In the genomic region with DNA sequence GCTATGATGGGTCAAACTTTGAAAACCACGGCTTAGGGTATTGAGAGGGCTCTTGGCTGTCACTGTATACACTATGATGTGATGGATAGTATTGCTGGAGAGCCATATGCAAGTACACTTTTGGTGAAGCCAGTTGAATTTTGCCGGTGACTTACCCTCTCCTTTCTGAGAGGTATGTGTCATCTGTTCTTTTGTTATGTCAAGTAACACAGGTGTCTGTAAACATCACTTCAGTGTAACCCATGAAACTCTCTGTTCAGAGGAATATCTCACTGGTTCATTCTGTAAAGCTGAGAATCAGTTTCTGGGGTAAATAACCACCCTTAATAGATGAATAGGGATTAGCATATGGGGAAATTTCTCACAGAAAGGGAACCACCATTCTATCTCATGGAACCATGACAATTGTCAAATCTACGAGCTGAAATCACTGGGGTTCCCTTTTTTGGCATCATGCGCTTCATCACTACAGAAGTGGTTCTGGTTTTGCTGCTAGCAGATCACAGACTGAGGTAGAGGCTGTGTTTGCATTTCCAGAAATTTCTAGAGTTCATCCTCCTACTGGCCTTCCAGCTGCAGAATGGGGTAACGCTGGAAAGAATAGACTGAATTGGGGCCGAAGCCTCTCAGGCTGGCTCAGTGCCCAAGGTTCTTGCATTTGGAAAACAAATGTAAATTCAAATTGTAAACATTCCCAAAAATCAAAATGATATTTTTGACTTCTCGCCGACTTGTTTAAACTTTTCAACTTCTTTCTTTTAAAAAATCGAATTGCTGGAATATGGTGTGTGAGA, we compare ENCODE assay signal across 14 cellular contexts.
DNase-seq lines count a peak whose midpoint lies in the region; ATAC-seq and TF ChIP-seq lines count a peak whose summit lies in the region.
"Had no signal": no experiment of that assay in that cellular context is flagged by ENCODE, and none has a peak within 500 bp of the region (broad histone marks: within the 10 kb centered on the region; RNA-seq: fewer than 3 reads in every experiment).

No MANE protein-coding gene starts in this region.

- H3K4me1 Mint-ChIP-seq in endothelial cell (ENCODE audit: unreplicated experiment) = no peaks in the 10 kb centered on the region

- TF ChIP-seq POLR2A in transverse colon (IDR thresholded peaks at IDR 0.05) = no peak

- TF ChIP-seq EP300 in transverse colon (IDR thresholded peaks at IDR 0.05; ENCODE audit: low read depth) = no peak

- no peaks in the 10 kb centered on the region for H3K36me3 ChIP-seq in transverse colon
- H3K36me3 ChIP-seq: breast epithelium had no signal

- no peaks in the 10 kb centered on the region for H3K9me3 ChIP-seq in transverse colon
- H3K9me3 ChIP-seq: breast epithelium had no signal

- ATAC-seq in esophagus mucosa = peak; percentile 33
- ATAC-seq: left colon had no signal

- in situ Hi-C loops in transverse colon (cut with MboI; ENCODE audit: low pct_ligation_motif_present in 1 of 4, low pct_unique_long_range_greater_than_20kb in 1 of 4, low sequenced_read_pairs in 3 of 4) = no loop called here

- no peak overlapping the region for H3K27ac Mint-ChIP-seq in endothelial cell (ENCODE audit: unreplicated experiment)

- H3K36me3 Mint-ChIP-seq in endothelial cell (ENCODE audit: low read depth, unreplicated experiment) = no peaks in the 10 kb centered on the region

- no peaks in the 10 kb centered on the region for H3K27me3 Mint-ChIP-seq in endothelial cell (ENCODE audit: unreplicated experiment)

- intact Hi-C loops in transverse colon (cut with DNase I; ENCODE audit: low total_unique reads) = no loop called here

- no peak overlapping the region for H3K4me3 ChIP-seq in transverse colon
- H3K4me3 ChIP-seq: breast epithelium had no signal

- H3K4me3 Mint-ChIP-seq in endothelial cell (ENCODE audit: unreplicated experiment) = no peak overlapping the region

- H3K27me3 ChIP-seq in transverse colon = no peaks in the 10 kb centered on the region
- H3K27me3 ChIP-seq: breast epithelium had no signal

- DNase-seq in NCI-H1417 (lab: John Stamatoyannopoulos, UW) (peak; percentile 41 to 73 (median 62)), NCI-H1417 treated with DMSO at 0.1 percent for 48 hours (lab: John Stamatoyannopoulos, UW) (no peak), COLO668 (lab: John Stamatoyannopoulos, UW; ENCODE audit: unreplicated experiment) (peak; percentile 43), NCI-H748 (lab: John Stamatoyannopoulos, UW; ENCODE audit: unreplicated experiment) (peak; percentile 98), endothelial cell (ENCODE audit: low spot score) (no peak), transverse colon (no peak)
- no peak for DNase-seq in activated CD4-positive, alpha-beta T cell treated with anti-CD3 and anti-CD28 coated beads for 1 hour
- DNase-seq: COR-L47, IMR-90, left colon, NCI-H526, trophoblast cell had no signal

- WGBS in transverse colon (ENCODE audit: low coverage in 1 of 2), 2 donors = 83 to 87% methylated on average over 5 to 9 of the region's 9 CpGs

- TF ChIP-seq CTCF in endothelial cell (IDR thresholded peaks at IDR 0.05; ENCODE audit: unreplicated experiment) (no peak), transverse colon (IDR thresholded peaks at IDR 0.05) (no peak)

- H3K4me1 ChIP-seq in transverse colon = no peaks in the 10 kb centered on the region
- H3K4me1 ChIP-seq: breast epithelium had no signal

- H3K27ac ChIP-seq in transverse colon = no peak overlapping the region
- H3K27ac ChIP-seq: breast epithelium had no signal

- H3K9me3 Mint-ChIP-seq in endothelial cell (ENCODE audit: unreplicated experiment) = no peaks in the 10 kb centered on the region

Comparison
In these comparisons a context has a peak if more than half of its experiments do, and no peak if none do; other contexts are left out.
1. DNase-seq: peak in NCI-H1417 (3 of 3), COLO668 (single experiment) and NCI-H748 (single experiment); none in NCI-H1417 treated with DMSO at 0.1 percent for 48 hours (single experiment), endothelial cell (single experiment), transverse colon (single experiment) and activated CD4-positive, alpha-beta T cell treated with anti-CD3 and anti-CD28 coated beads for 1 hour (single experiment).